ENCODE assay signal across 17 cellular contexts in the genomic region with DNA sequence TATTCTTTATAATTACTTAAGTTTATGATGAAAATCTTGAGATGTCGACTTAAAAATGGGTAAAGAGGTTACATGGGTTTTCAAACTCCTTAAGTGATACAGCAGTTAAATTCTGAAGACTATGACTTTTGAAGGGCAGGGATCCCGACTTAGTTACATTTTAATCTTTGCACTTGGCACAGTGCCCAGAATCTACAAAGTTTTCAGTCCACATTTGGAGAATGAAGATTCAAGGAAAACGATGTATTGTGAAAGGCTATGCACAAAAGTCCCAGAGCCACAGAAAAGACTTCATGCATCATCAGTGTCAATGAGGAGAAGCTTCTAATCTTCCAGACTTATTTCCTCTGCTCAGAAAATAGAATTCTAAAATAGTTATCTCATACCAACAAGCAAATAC. TPM values are rescaled to one million over a fixed set of nuclear protein-coding genes. Genes with fewer than 3 reads are reported as not detected.
DNase-seq lines count a peak whose midpoint lies in the region; ATAC-seq, FAIRE-seq and TF ChIP-seq lines count a peak whose summit lies in the region.
"Had no signal": no experiment of that assay in that cellular context is flagged by ENCODE, and none has a peak within 500 bp of the region (broad histone marks: within the 10 kb centered on the region; RNA-seq: fewer than 3 reads in every experiment).

No MANE protein-coding gene starts in this region.

- FAIRE-seq in K562 (lab: Jason Lieb, UNC) = no peak
- FAIRE-seq: H54 had no signal

- no peaks in the 10 kb centered on the region for H3K4me1 ChIP-seq in K562 (replicated peaks in 1 of 2; ENCODE audit: control insufficient read depth in 2 of 2, insufficient read depth in 2 of 2, low read length in 2 of 2)
- H3K4me1 ChIP-seq in hepatocyte (ENCODE audit: insufficient read depth) = no peaks in the 10 kb centered on the region
- H3K4me1 ChIP-seq in CD8-positive, alpha-beta memory T cell (ENCODE audit: insufficient read depth, low read length) = no peaks in the 10 kb centered on the region
- no peaks in the 10 kb centered on the region for H3K4me1 ChIP-seq in naive thymus-derived CD4-positive, alpha-beta T cell (ENCODE audit: control insufficient read depth in 2 of 2, insufficient read depth in 2 of 2, low read length in 2 of 2)
- H3K4me1 ChIP-seq: BLaER1 had no signal

- H3K27ac ChIP-seq in K562 (ENCODE audit: extremely low read depth, low read depth, low read length) (no peak overlapping the region), hepatocyte (no peak overlapping the region)
- no peak overlapping the region for H3K27ac ChIP-seq in CD8-positive, alpha-beta memory T cell (ENCODE audit: low read depth, low read length)
- no peak overlapping the region for H3K27ac ChIP-seq in naive thymus-derived CD4-positive, alpha-beta T cell (ENCODE audit: low read depth, low read length)
- H3K27ac ChIP-seq: BLaER1 had no signal

- no peaks in the 10 kb centered on the region for H3K9me1 ChIP-seq in K562 (ENCODE audit: control insufficient read depth, insufficient read depth, low read length)

- no peak overlapping the region for H3K9ac ChIP-seq in K562 (ENCODE audit: insufficient read depth in 1 of 2, low read depth in 2 of 2, low read length in 2 of 2)
- H3K9ac ChIP-seq: BLaER1 had no signal

- POLR2A ChIA-PET in K562 (lab: Yijun Ruan, JAX) (no interaction called here), GM10248 (lab: Yijun Ruan, JAX) (no interaction called here)
- POLR2A ChIA-PET in CD8-positive, alpha-beta memory T cell (lab: Charles Lee) = no interaction called here
- POLR2A ChIA-PET in naive thymus-derived CD4-positive, alpha-beta T cell (lab: Charles Lee) = no interaction called here

- H3K4me3 Mint-ChIP-seq in stimulated activated memory B cell treated with anti-CD40 and anti-IgM and Interleukin-4, amounts not matched to agents 10 μg/mL and 1 μg/mL and 100 μg/mL, for 72 hours = no peak overlapping the region
- no peak overlapping the region for H3K4me3 Mint-ChIP-seq in CD8-positive, alpha-beta memory T cell
- H3K4me3 Mint-ChIP-seq in naive thymus-derived CD4-positive, alpha-beta T cell = no peak overlapping the region
- H3K4me3 Mint-ChIP-seq: IgD-negative memory B cell had no signal

- H3K4me3 ChIP-seq in K562 = no peak overlapping the region
- H3K4me3 ChIP-seq in hepatocyte = no peak overlapping the region
- no peak overlapping the region for H3K4me3 ChIP-seq in CD8-positive, alpha-beta memory T cell (ENCODE audit: low read length)
- H3K4me3 ChIP-seq in naive thymus-derived CD4-positive, alpha-beta T cell (ENCODE audit: low read length) = no peak overlapping the region
- H3K4me3 ChIP-seq: BLaER1 had no signal

- H3K79me2 ChIP-seq in K562 (ENCODE audit: control insufficient read depth, insufficient read depth, low read length) (no peaks in the 10 kb centered on the region), hepatocyte (no peaks in the 10 kb centered on the region)

- peak; percentile 21 for DNase-seq in HT-29 (ENCODE audit: low spot score)
- DNase-seq in K562 (ENCODE audit: extremely low read depth in 1 of 4, low spot score in 3 of 4) = no peak
- DNase-seq in hepatocyte (ENCODE audit: low spot score) = peak; percentile 19
- peak; percentile 79 for DNase-seq in renal cortical epithelial cell (ENCODE audit: low read depth)
- no peak for DNase-seq in GM10248 (ENCODE audit: extremely low spot score)
- DNase-seq in CD8-positive, alpha-beta memory T cell = no peak
- DNase-seq in naive thymus-derived CD4-positive, alpha-beta T cell = no peak
- DNase-seq: NCI-H1048, NCI-H1694, NCI-H2107, NCI-H510A, SIG-M5 had no signal

- in situ Hi-C loops in K562 (cut with MboI) = no loop called here

- no peak for ATAC-seq in K562
- ATAC-seq in stimulated activated memory B cell treated with anti-CD40 and anti-IgM and Interleukin-4, amounts not matched to agents 10 μg/mL and 1 μg/mL and 100 μg/mL, for 72 hours = no peak
- no peak for ATAC-seq in naive thymus-derived CD4-positive, alpha-beta T cell

- H3K4me1 Mint-ChIP-seq in stimulated activated memory B cell treated with anti-CD40 and anti-IgM and Interleukin-4, amounts not matched to agents 10 μg/mL and 1 μg/mL and 100 μg/mL, for 72 hours = no peaks in the 10 kb centered on the region
- no peaks in the 10 kb centered on the region for H3K4me1 Mint-ChIP-seq in CD8-positive, alpha-beta memory T cell
- no peaks in the 10 kb centered on the region for H3K4me1 Mint-ChIP-seq in naive thymus-derived CD4-positive, alpha-beta T cell
- H3K4me1 Mint-ChIP-seq: IgD-negative memory B cell had no signal

- H3K27ac Mint-ChIP-seq in stimulated activated memory B cell treated with anti-CD40 and anti-IgM and Interleukin-4, amounts not matched to agents 10 μg/mL and 1 μg/mL and 100 μg/mL, for 72 hours = no peak overlapping the region
- no peak overlapping the region for H3K27ac Mint-ChIP-seq in CD8-positive, alpha-beta memory T cell
- H3K27ac Mint-ChIP-seq in naive thymus-derived CD4-positive, alpha-beta T cell = no peak overlapping the region
- H3K27ac Mint-ChIP-seq: IgD-negative memory B cell had no signal

- H3K36me3 Mint-ChIP-seq in stimulated activated memory B cell treated with anti-CD40 and anti-IgM and Interleukin-4, amounts not matched to agents 10 μg/mL and 1 μg/mL and 100 μg/mL, for 72 hours = no peaks in the 10 kb centered on the region
- no peaks in the 10 kb centered on the region for H3K36me3 Mint-ChIP-seq in CD8-positive, alpha-beta memory T cell
- H3K36me3 Mint-ChIP-seq in naive thymus-derived CD4-positive, alpha-beta T cell = no peaks in the 10 kb centered on the region
- H3K36me3 Mint-ChIP-seq: IgD-negative memory B cell had no signal

- TF ChIP-seq EP300 in K562 (IDR thresholded peaks at IDR 0.05; ENCODE audit: low read length) = no peak

- H3K9me3 ChIP-seq in K562 (replicated peaks; ENCODE audit: control insufficient read depth, insufficient read depth, low read depth, low read length) = no peaks in the 10 kb centered on the region
- H3K9me3 ChIP-seq in hepatocyte (ENCODE audit: low read depth) = no peaks in the 10 kb centered on the region
- no peaks in the 10 kb centered on the region for H3K9me3 ChIP-seq in CD8-positive, alpha-beta memory T cell (ENCODE audit: low read length)
- H3K9me3 ChIP-seq in naive thymus-derived CD4-positive, alpha-beta T cell (ENCODE audit: control insufficient read depth in 2 of 3, low read length in 3 of 3) = no peaks in the 10 kb centered on the region
- H3K9me3 ChIP-seq: BLaER1 had no signal

- H3K27me3 Mint-ChIP-seq in stimulated activated memory B cell treated with anti-CD40 and anti-IgM and Interleukin-4, amounts not matched to agents 10 μg/mL and 1 μg/mL and 100 μg/mL, for 72 hours = no peaks in the 10 kb centered on the region
- H3K27me3 Mint-ChIP-seq in CD8-positive, alpha-beta memory T cell = peaks cover 12 to 22% of the 10 kb centered on the region in 2 donors
- H3K27me3 Mint-ChIP-seq in naive thymus-derived CD4-positive, alpha-beta T cell = peaks cover 0 to 7% (median 0%) of the 10 kb centered on the region in 5 donors

- no peaks in the 10 kb centered on the region for H4K20me1 ChIP-seq in K562 (replicated peaks; ENCODE audit: control insufficient read depth, insufficient read depth, low read length)
- H4K20me1 ChIP-seq in hepatocyte (ENCODE audit: insufficient read depth, poor library complexity, severe bottlenecking) = no peaks in the 10 kb centered on the region
- H4K20me1 ChIP-seq: BLaER1 had no signal

- 0% methylated on average over 3 of the region's 3 CpGs for WGBS in K562 (ENCODE audit: insufficient coverage, low coverage, missing lambda C conversion rate)
- WGBS in hepatocyte (ENCODE audit: low lambda C conversion rate, missing lambda C conversion rate) = 60% methylated on average over 3 of the region's 3 CpGs

- no peak for TF ChIP-seq CTCF in K562 (IDR thresholded peaks at IDR 0.05 in 2 of 3, conservative IDR thresholded peaks at IDR 0.05 in 1 of 3; ENCODE audit: insufficient read depth in 2 of 3, low read depth in 1 of 3, low read length in 3 of 3)
- TF ChIP-seq CTCF in hepatocyte (IDR thresholded peaks at IDR 0.05; ENCODE audit: poor library complexity) = no peak
- no peak for TF ChIP-seq CTCF in GM10248 (IDR thresholded peaks at IDR 0.05; ENCODE audit: control extremely low read depth, extremely low read depth, low read depth, missing control alignments)

- no TSS peak for BruUV-seq in K562 (replicated peaks; lab: Mats Ljungman, UMichigan)

- no peaks in the 10 kb centered on the region for H3K9me2 ChIP-seq in hepatocyte (replicated peaks; ENCODE audit: insufficient read depth)

- no peak overlapping the region for H3K4me2 ChIP-seq in K562 (ENCODE audit: insufficient read depth, low read length)
- H3K4me2 ChIP-seq in hepatocyte = no peak overlapping the region
- H3K4me2 ChIP-seq: BLaER1 had no signal

- TF ChIP-seq RAD21 in K562 (CRISPR knock-in tag; conservative IDR thresholded peaks at IDR 0.05 in 1 of 2, IDR thresholded peaks at IDR 0.05 in 1 of 2) = no peak

- H3K27me3 ChIP-seq in K562 (ENCODE audit: control insufficient read depth in 2 of 2, insufficient read depth in 2 of 2, low read length in 2 of 2) (no peaks in the 10 kb centered on the region), hepatocyte (no peaks in the 10 kb centered on the region)
- H3K27me3 ChIP-seq in CD8-positive, alpha-beta memory T cell (ENCODE audit: insufficient read depth, low read length, poor library complexity, severe bottlenecking) = no peaks in the 10 kb centered on the region
- no peaks in the 10 kb centered on the region for H3K27me3 ChIP-seq in naive thymus-derived CD4-positive, alpha-beta T cell (ENCODE audit: control insufficient read depth in 2 of 2, insufficient read depth in 2 of 2, low read length in 2 of 2)

- H3K9me3 Mint-ChIP-seq in stimulated activated memory B cell treated with anti-CD40 and anti-IgM and Interleukin-4, amounts not matched to agents 10 μg/mL and 1 μg/mL and 100 μg/mL, for 72 hours = no peaks in the 10 kb centered on the region
- H3K9me3 Mint-ChIP-seq in CD8-positive, alpha-beta memory T cell = no peaks in the 10 kb centered on the region
- no peaks in the 10 kb centered on the region for H3K9me3 Mint-ChIP-seq in naive thymus-derived CD4-positive, alpha-beta T cell

- H3K36me3 ChIP-seq in K562 (ENCODE audit: control insufficient read depth, insufficient read depth, low read length) = no peaks in the 10 kb centered on the region
- H3K36me3 ChIP-seq in hepatocyte (replicated peaks; ENCODE audit: insufficient read depth, low read depth) = no peaks in the 10 kb centered on the region
- no peaks in the 10 kb centered on the region for H3K36me3 ChIP-seq in CD8-positive, alpha-beta memory T cell (ENCODE audit: insufficient read depth, low read length)
- H3K36me3 ChIP-seq in naive thymus-derived CD4-positive, alpha-beta T cell (ENCODE audit: control insufficient read depth in 2 of 3, insufficient read depth in 3 of 3, low read length in 3 of 3) = no peaks in the 10 kb centered on the region
- H3K36me3 ChIP-seq: BLaER1 had no signal

- no peak overlapping the region for H2AFZ ChIP-seq in K562 (ENCODE audit: low read depth, low read length)
- H2AFZ ChIP-seq in hepatocyte = no peak overlapping the region

- CTCF ChIA-PET in K562 (lab: Yijun Ruan, JAX; ENCODE audit: low intra/inter-chr PET ratio) (no interaction called here), GM10248 (lab: Yijun Ruan, JAX) (no interaction called here)
- CTCF ChIA-PET in CD8-positive, alpha-beta memory T cell (lab: Charles Lee) = no interaction called here
- CTCF ChIA-PET in naive thymus-derived CD4-positive, alpha-beta T cell (lab: Charles Lee) = no interaction called here

- no peak for TF ChIP-seq POLR2A in K562 (conservative IDR thresholded peaks at IDR 0.05)

- intact Hi-C loops in K562 (cut with micrococcal nuclease) = no loop called here
- intact Hi-C loops in naive thymus-derived CD4-positive, alpha-beta T cell (cut with micrococcal nuclease) = no loop called here

RNA-seq across cellular contexts. Expression of a gene that starts 36.3 kb away (rescaled TPM):
- total RNA-seq in HT-29 (2014; rRNA removed; shearing (Covaris generic)) = not detected in 2 replicates
- total RNA-seq in K562 (2011; cell fraction: chromatin; rRNA removed; ENCODE audit: low replicate concordance) = 0.28 TPM in 1 of 2 replicates, not detected in the other
- total RNA-seq in K562 (2011; cell fraction: nucleolus; rRNA removed) = not detected in 2 replicates
- not detected in 2 replicates for total RNA-seq in K562 (2011; cell fraction: nucleoplasm; rRNA removed)
- total RNA-seq in K562 (2014; rRNA removed) (not detected in 2 replicates), K562 (2014; rRNA removed; fragmentation: Illumina TruSeq; extraction: Trizol) (0.10 TPM in 1 of 2 replicates, not detected in the other), K562 (2015; rRNA removed; fragmentation: Illumina TruSeq; extraction: Trizol) (not detected in 2 replicates), K562 (2021) (0.09 TPM in 1 of 2 replicates, not detected in the other), hepatocyte (3.7 and 6.1 TPM in 2 replicates), renal cortical epithelial cell (0.10 and 0.17 TPM in 2 replicates)
- polyA plus RNA-seq in K562 (2011; rRNA removed) (0.06 and 0.08 TPM in 2 replicates), K562 (2014; fragmentation: Illumina TruSeq; extraction: Trizol) (0.19 TPM in 1 of 2 replicates, not detected in the other), K562 (2014; fragmentation: Nextera tagmentation; extraction: Ambion mirVana) (under 1 TPM in 1 of 2 experiments, not detected in 1; 0.11 TPM), K562 (2014; rRNA removed) (not detected in 2 replicates), hepatocyte (3.8 and 4.7 TPM in 2 replicates)
- 0.13 and 0.16 TPM in 2 replicates for polyA plus RNA-seq in K562 (2011; cell fraction: cytosol; rRNA removed)
- 0.28 and 0.37 TPM in 2 replicates for polyA plus RNA-seq in K562 (2011; cell fraction: nucleus; rRNA removed)
- 0.43 and 0.60 TPM in 2 replicates for polyA plus RNA-seq in K562 (2012)
- polyA minus RNA-seq in K562 (2011; rRNA and poly(A)+ RNA removed) = not detected in 2 replicates
- polyA minus RNA-seq in K562 (2011; cell fraction: cytosol; rRNA and poly(A)+ RNA removed) = not detected in 2 replicates
- polyA minus RNA-seq in K562 (2011; cell fraction: nucleus; rRNA and poly(A)+ RNA removed) = not detected in 2 replicates
- total RNA-seq in CD8-positive, alpha-beta memory T cell = under 1 TPM; 0.20 to 0.22 TPM
- not detected for polyA plus RNA-seq in CD8-positive, alpha-beta memory T cell
- total RNA-seq in naive thymus-derived CD4-positive, alpha-beta T cell = under 1 TPM in 3 of 5 experiments, not detected in 2; 0.16 to 0.51 (median 0.24) TPM
- polyA plus RNA-seq in naive thymus-derived CD4-positive, alpha-beta T cell = not detected
- total RNA-seq: HT1080 had no signal

Comparison
In these comparisons a context has a peak if more than half of its experiments do, and no peak if none do; other contexts are left out.
1. DNase-seq: peak in HT-29 (single experiment), hepatocyte (single experiment) and renal cortical epithelial cell (single experiment); none in K562 (0 of 4), GM10248 (single experiment), CD8-positive, alpha-beta memory T cell (0 of 5) and naive thymus-derived CD4-positive, alpha-beta T cell (0 of 9).